Comparison of ENCODE assay signal across 15 cellular contexts in genomic region chr22:37569009-37569920, GRCh38. TPM values are rescaled to one million over a fixed set of nuclear protein-coding genes. Genes with fewer than 3 reads are reported as not detected.
DNase-seq lines count a peak whose midpoint lies in the region; ATAC-seq, FAIRE-seq and TF ChIP-seq lines count a peak whose summit lies in the region.
"Had no signal": no experiment of that assay in that cellular context is flagged by ENCODE, and none has a peak within 500 bp of the region (broad histone marks: within the 10 kb centered on the region; RNA-seq: fewer than 3 reads in every experiment).

No MANE protein-coding gene starts in this region.

- H3K4me3 ChIP-seq in endothelial cell of umbilical vein (replicated peaks in 1 of 3; ENCODE audit: insufficient read depth in 1 of 3, low read depth in 1 of 3, low read length in 3 of 3) (no peak overlapping the region), upper lobe of right lung (no peak overlapping the region)
- H3K4me3 ChIP-seq: heart left ventricle, thyroid gland had no signal

- TF ChIP-seq POLR2A in endothelial cell of umbilical vein (IDR thresholded peaks at IDR 0.05; ENCODE audit: low read depth, low read length): peak; percentile 40

- TSS peak; percentile 14 for BruUV-seq in endothelial cell of umbilical vein (replicated peaks; lab: Mats Ljungman, UMichigan)

- no peak overlapping the region for H3K4me2 ChIP-seq in endothelial cell of umbilical vein (ENCODE audit: insufficient read depth, low read length)

- no peak for DNase-seq in activated CD4-positive, alpha-beta T cell treated with anti-CD3 and anti-CD28 coated beads, Interleukin-2, amount 10 ng/mL, durations not matched to agents 7 days and 5 days
- no peak for DNase-seq in activated CD4-positive, alpha-beta T cell treated with anti-CD3 and anti-CD28 coated beads, Interleukin-2, amount 50 U/mL, for 1 hour
- no peak for DNase-seq in endothelial cell of umbilical vein (ENCODE audit: low read depth, low spot score)
- DNase-seq in mesothelial cell of epicardium (ENCODE audit: low spot score in 2 of 2, unreplicated experiment in 2 of 2): no peak
- peak; percentile 87 for DNase-seq in upper lobe of right lung
- no peak for DNase-seq in NCI-H1930 (lab: John Stamatoyannopoulos, UW)
- no peak for DNase-seq in SHP77 treated with DMSO at 0.1 percent for 48 hours (lab: John Stamatoyannopoulos, UW)
- DNase-seq: KBM-7 had no signal

- no peak overlapping the region for H3K27ac ChIP-seq in endothelial cell of umbilical vein (ENCODE audit: insufficient read depth, low read depth, low read length)
- peak overlapping the region; percentile 77 for H3K27ac ChIP-seq in upper lobe of right lung
- H3K27ac ChIP-seq: thyroid gland, VCaP had no signal

- peaks cover 22% of the 10 kb centered on the region for H3K27me3 Mint-ChIP-seq in activated CD4-positive, alpha-beta T cell treated with anti-CD3 and anti-CD28 coated beads, Interleukin-2, amount 10 ng/mL, durations not matched to agents 7 days and 5 days
- H3K27me3 Mint-ChIP-seq in mesothelial cell of epicardium (ENCODE audit: low read depth): no peaks in the 10 kb centered on the region

- POLR2A ChIA-PET in activated CD4-positive, alpha-beta T cell treated with anti-CD3 and anti-CD28 coated beads, Interleukin-2, amount 10 ng/mL, durations not matched to agents 7 days and 5 days (lab: Charles Lee): no interaction called here
- POLR2A ChIA-PET in endothelial cell of umbilical vein (lab: Charles Lee): no interaction called here

- H2AFZ ChIP-seq in endothelial cell of umbilical vein (ENCODE audit: low read depth, low read length): no peak overlapping the region

- H3K9me1 ChIP-seq in endothelial cell of umbilical vein (replicated peaks; ENCODE audit: control insufficient read depth, extremely low read depth, insufficient read depth, low read length): no peaks in the 10 kb centered on the region

- no peaks in the 10 kb centered on the region for H3K36me3 Mint-ChIP-seq in activated CD4-positive, alpha-beta T cell treated with anti-CD3 and anti-CD28 coated beads, Interleukin-2, amount 10 ng/mL, durations not matched to agents 7 days and 5 days (ENCODE audit: low read depth)
- peaks cover 7% of the 10 kb centered on the region for H3K36me3 Mint-ChIP-seq in mesothelial cell of epicardium

- peak; percentile 68 for ATAC-seq in upper lobe of right lung
- ATAC-seq in GM18519 (IDR thresholded peaks at IDR 0.05; ENCODE audit: low FRiP score, unreplicated experiment): no peak

- H3K79me2 ChIP-seq in endothelial cell of umbilical vein (ENCODE audit: control insufficient read depth, insufficient read depth, low read length): peaks cover 34% of the 10 kb centered on the region

- TF ChIP-seq CTCF in endothelial cell of umbilical vein (IDR thresholded peaks at IDR 0.05; ENCODE audit: extremely low read depth in 1 of 2, insufficient read depth in 1 of 2, low read depth in 1 of 2, low read length in 2 of 2) (no peak), mesothelial cell of epicardium (IDR thresholded peaks at IDR 0.05; ENCODE audit: unreplicated experiment) (no peak), upper lobe of right lung (IDR thresholded peaks at IDR 0.05) (no peak)

- H3K4me3 Mint-ChIP-seq in activated CD4-positive, alpha-beta T cell treated with anti-CD3 and anti-CD28 coated beads, Interleukin-2, amount 10 ng/mL, durations not matched to agents 7 days and 5 days: no peak overlapping the region
- no peak overlapping the region for H3K4me3 Mint-ChIP-seq in mesothelial cell of epicardium
- H3K4me3 Mint-ChIP-seq: activated T-helper 1 cell treated with anti-CD3 and anti-CD28 coated beads, Interleukin-12 subunit alpha, Interleukin-12 subunit beta, Interleukin-2, Interleukin-4 antibody, amounts not matched to agents 30 ng/mL and 10 ng/mL and 1 ng/mL, durations not matched to agents 14 hours and 24 hours and 36 hours had no signal

- no peaks in the 10 kb centered on the region for H3K9me3 Mint-ChIP-seq in activated CD4-positive, alpha-beta T cell treated with anti-CD3 and anti-CD28 coated beads, Interleukin-2, amount 10 ng/mL, durations not matched to agents 7 days and 5 days
- H3K9me3 Mint-ChIP-seq in mesothelial cell of epicardium: no peaks in the 10 kb centered on the region
- H3K9me3 Mint-ChIP-seq: activated T-helper 1 cell treated with anti-CD3 and anti-CD28 coated beads, Interleukin-12 subunit alpha, Interleukin-12 subunit beta, Interleukin-2, Interleukin-4 antibody, amounts not matched to agents 30 ng/mL and 10 ng/mL and 1 ng/mL, durations not matched to agents 14 hours and 24 hours and 36 hours had no signal

- H3K27me3 ChIP-seq in endothelial cell of umbilical vein (ENCODE audit: control insufficient read depth in 2 of 2, insufficient read depth in 2 of 2, low read length in 2 of 2) (no peaks in the 10 kb centered on the region), upper lobe of right lung (no peaks in the 10 kb centered on the region)
- H3K27me3 ChIP-seq: heart left ventricle, thyroid gland had no signal

- H3K9ac ChIP-seq in endothelial cell of umbilical vein (replicated peaks; ENCODE audit: extremely low read depth, insufficient read depth, low read length): no peak overlapping the region

- peaks cover 22% of the 10 kb centered on the region for H3K4me1 Mint-ChIP-seq in activated CD4-positive, alpha-beta T cell treated with anti-CD3 and anti-CD28 coated beads, Interleukin-2, amount 10 ng/mL, durations not matched to agents 7 days and 5 days
- H3K4me1 Mint-ChIP-seq in mesothelial cell of epicardium: peaks cover 22% of the 10 kb centered on the region

- H3K9me3 ChIP-seq in endothelial cell of umbilical vein (replicated peaks; ENCODE audit: control insufficient read depth, insufficient read depth, low read length): no peaks in the 10 kb centered on the region
- no peaks in the 10 kb centered on the region for H3K9me3 ChIP-seq in upper lobe of right lung
- H3K9me3 ChIP-seq: heart left ventricle, thyroid gland had no signal

- H3K4me1 ChIP-seq in endothelial cell of umbilical vein (ENCODE audit: control insufficient read depth, extremely low read depth, insufficient read depth, low read length) (peaks cover 22% of the 10 kb centered on the region), upper lobe of right lung (peaks cover 56% of the 10 kb centered on the region)

- dilution Hi-C loops in endothelial cell of umbilical vein (cut with MboI; ENCODE audit: extremely low pct_ligation_motif_present, low sequenced_read_pairs): no loop called here

- intact Hi-C loops in endothelial cell of umbilical vein (cut with micrococcal nuclease) (no loop called here), upper lobe of right lung (cut with DNase I) (no loop called here)

- CTCF ChIA-PET in activated CD4-positive, alpha-beta T cell treated with anti-CD3 and anti-CD28 coated beads, Interleukin-2, amount 10 ng/mL, durations not matched to agents 7 days and 5 days (lab: Charles Lee): interaction anchor here (1.5 to 15.9 kb wide), 6 partner anchors 7 to 252 kb away, joined by 3 to 397 read pairs (median 9); partner anchors contain the start of gene LGALS2
- CTCF ChIA-PET in endothelial cell of umbilical vein (lab: Charles Lee): interaction anchor here (0.8 to 21.8 kb wide), 4 partner anchors 12 to 38 kb away, joined by 3 to 977 read pairs (median 44); no protein-coding TSS in a partner anchor

- H4K20me1 ChIP-seq in endothelial cell of umbilical vein (replicated peaks; ENCODE audit: control insufficient read depth, extremely low read depth, insufficient read depth, low read length): peaks cover 3% of the 10 kb centered on the region

- FAIRE-seq in endothelial cell of umbilical vein (lab: Jason Lieb, UNC): no peak
- FAIRE-seq: A204.1 had no signal

- peak overlapping the region; percentile 33 for H3K27ac Mint-ChIP-seq in activated CD4-positive, alpha-beta T cell treated with anti-CD3 and anti-CD28 coated beads, Interleukin-2, amount 10 ng/mL, durations not matched to agents 7 days and 5 days
- H3K27ac Mint-ChIP-seq in mesothelial cell of epicardium: peak overlapping the region; percentile 71
- H3K27ac Mint-ChIP-seq: activated T-helper 1 cell treated with anti-CD3 and anti-CD28 coated beads, Interleukin-12 subunit alpha, Interleukin-12 subunit beta, Interleukin-2, Interleukin-4 antibody, amounts not matched to agents 30 ng/mL and 10 ng/mL and 1 ng/mL, durations not matched to agents 14 hours and 24 hours and 36 hours had no signal

- H3K36me3 ChIP-seq in endothelial cell of umbilical vein (ENCODE audit: control insufficient read depth in 2 of 2, extremely low read depth in 1 of 2, insufficient read depth in 2 of 2, low read length in 2 of 2) (peaks cover 23 to 31% of the 10 kb centered on the region in 2 experiments), upper lobe of right lung (peaks cover 33% of the 10 kb centered on the region)

RNA-seq across cellular contexts. Expression of gene CDC42EP1, which starts 9.0 kb away (rescaled TPM):
- under 1 TPM in 1 of 2 experiments, not detected in 1; 0.30 TPM for total RNA-seq in activated CD4-positive, alpha-beta T cell treated with anti-CD3 and anti-CD28 coated beads, Interleukin-2, amount 10 ng/mL, durations not matched to agents 7 days and 5 days
- total RNA-seq in endothelial cell of umbilical vein: 141 and 146 TPM in 2 replicates
- 82.2 and 100 TPM in 2 replicates for polyA plus RNA-seq in endothelial cell of umbilical vein
- 34.6 and 54.8 TPM in 2 replicates for polyA plus RNA-seq in endothelial cell of umbilical vein (2011; cell fraction: cytosol; rRNA removed)
- 26.2 and 27.8 TPM in 2 replicates for polyA plus RNA-seq in endothelial cell of umbilical vein (2011; cell fraction: nucleus; rRNA removed)
- 55.5 and 78.4 TPM in 2 replicates for polyA plus RNA-seq in endothelial cell of umbilical vein (2012)
- polyA minus RNA-seq in endothelial cell of umbilical vein: 16.9 and 24.9 TPM in 2 replicates
- 33.0 TPM for polyA minus RNA-seq in endothelial cell of umbilical vein (2011; cell fraction: cytosol; rRNA and poly(A)+ RNA removed)
- polyA minus RNA-seq in endothelial cell of umbilical vein (2011; cell fraction: nucleus; rRNA and poly(A)+ RNA removed): 13.5 and 26.4 TPM in 2 replicates
- total RNA-seq in mesothelial cell of epicardium: 38.5 to 39.1 TPM (median 38.8 TPM) in 3 replicates
- total RNA-seq in upper lobe of right lung: 73.9 TPM

RNA-seq across cellular contexts. Expression of gene LGALS2, which starts 10.6 kb away (rescaled TPM):
- total RNA-seq in activated CD4-positive, alpha-beta T cell treated with anti-CD3 and anti-CD28 coated beads, Interleukin-2, amount 10 ng/mL, durations not matched to agents 7 days and 5 days: not detected
- total RNA-seq in endothelial cell of umbilical vein: not detected in 2 replicates
- not detected in 2 replicates for polyA plus RNA-seq in endothelial cell of umbilical vein
- not detected in 2 replicates for polyA plus RNA-seq in endothelial cell of umbilical vein (2011; cell fraction: cytosol; rRNA removed)
- polyA plus RNA-seq in endothelial cell of umbilical vein (2011; cell fraction: nucleus; rRNA removed): not detected in 2 replicates
- not detected in 2 replicates for polyA plus RNA-seq in endothelial cell of umbilical vein (2012)
- polyA minus RNA-seq in endothelial cell of umbilical vein: not detected in 2 replicates
- polyA minus RNA-seq in endothelial cell of umbilical vein (2011; cell fraction: cytosol; rRNA and poly(A)+ RNA removed): not detected
- polyA minus RNA-seq in endothelial cell of umbilical vein (2011; cell fraction: nucleus; rRNA and poly(A)+ RNA removed): not detected in 2 replicates
- 0.43 to 0.64 TPM (median 0.54 TPM) in 3 replicates for total RNA-seq in mesothelial cell of epicardium
- 2.5 TPM for total RNA-seq in upper lobe of right lung
- total RNA-seq: activated T-helper 1 cell treated with anti-CD3 and anti-CD28 coated beads, Interleukin-12 subunit alpha, Interleukin-12 subunit beta, Interleukin-2, Interleukin-4 antibody, amounts not matched to agents 30 ng/mL and 10 ng/mL and 1 ng/mL, durations not matched to agents 14 hours and 24 hours and 36 hours; dermis microvascular lymphatic vessel endothelial cell; thyroid gland had no signal

RNA-seq across cellular contexts. Expression of gene GGA1, which starts 39.4 kb away (rescaled TPM):
- 10 to 100 TPM; 58.5 to 62.8 TPM for total RNA-seq in activated CD4-positive, alpha-beta T cell treated with anti-CD3 and anti-CD28 coated beads, Interleukin-2, amount 10 ng/mL, durations not matched to agents 7 days and 5 days
- total RNA-seq in endothelial cell of umbilical vein (55.9 and 67.5 TPM in 2 replicates), mesothelial cell of epicardium (96.6 to 107 TPM (median 96.6 TPM) in 3 replicates), upper lobe of right lung (64.4 TPM)
- polyA plus RNA-seq in endothelial cell of umbilical vein: 54.1 and 75.6 TPM in 2 replicates
- polyA plus RNA-seq in endothelial cell of umbilical vein (2011; cell fraction: cytosol; rRNA removed): 21.0 and 32.6 TPM in 2 replicates
- 228 and 233 TPM in 2 replicates for polyA plus RNA-seq in endothelial cell of umbilical vein (2011; cell fraction: nucleus; rRNA removed)
- polyA plus RNA-seq in endothelial cell of umbilical vein (2012): 33.6 and 34.6 TPM in 2 replicates
- 40.4 and 48.0 TPM in 2 replicates for polyA minus RNA-seq in endothelial cell of umbilical vein
- 13.4 TPM for polyA minus RNA-seq in endothelial cell of umbilical vein (2011; cell fraction: cytosol; rRNA and poly(A)+ RNA removed)
- 47.3 and 65.5 TPM in 2 replicates for polyA minus RNA-seq in endothelial cell of umbilical vein (2011; cell fraction: nucleus; rRNA and poly(A)+ RNA removed)

RNA-seq across cellular contexts. Expression of gene CARD10, which starts 50.0 kb away (rescaled TPM):
- not detected for total RNA-seq in activated CD4-positive, alpha-beta T cell treated with anti-CD3 and anti-CD28 coated beads, Interleukin-2, amount 10 ng/mL, durations not matched to agents 7 days and 5 days
- total RNA-seq in endothelial cell of umbilical vein (39.5 and 40.6 TPM in 2 replicates), mesothelial cell of epicardium (12.2 to 13.6 TPM (median 13.1 TPM) in 3 replicates), upper lobe of right lung (17.0 TPM)
- 36.1 and 42.0 TPM in 2 replicates for polyA plus RNA-seq in endothelial cell of umbilical vein
- polyA plus RNA-seq in endothelial cell of umbilical vein (2011; cell fraction: cytosol; rRNA removed): 21.1 and 28.5 TPM in 2 replicates
- polyA plus RNA-seq in endothelial cell of umbilical vein (2011; cell fraction: nucleus; rRNA removed): 44.8 and 58.7 TPM in 2 replicates
- polyA plus RNA-seq in endothelial cell of umbilical vein (2012): 19.0 and 22.9 TPM in 2 replicates
- polyA minus RNA-seq in endothelial cell of umbilical vein: 23.6 and 26.9 TPM in 2 replicates
- 12.5 TPM for polyA minus RNA-seq in endothelial cell of umbilical vein (2011; cell fraction: cytosol; rRNA and poly(A)+ RNA removed)
- 12.6 and 21.3 TPM in 2 replicates for polyA minus RNA-seq in endothelial cell of umbilical vein (2011; cell fraction: nucleus; rRNA and poly(A)+ RNA removed)
- total RNA-seq: activated T-helper 1 cell treated with anti-CD3 and anti-CD28 coated beads, Interleukin-12 subunit alpha, Interleukin-12 subunit beta, Interleukin-2, Interleukin-4 antibody, amounts not matched to agents 30 ng/mL and 10 ng/mL and 1 ng/mL, durations not matched to agents 14 hours and 24 hours and 36 hours had no signal

Comparison
In these comparisons a context has a peak if more than half of its experiments do, and no peak if none do; other contexts are left out.
1. RNA of gene CDC42EP1, which starts 9.0 kb away (total RNA-seq): 141 to 146 TPM in endothelial cell of umbilical vein, 73.9 TPM in upper lobe of right lung (single experiment) and 38.5 to 39.1 TPM in mesothelial cell of epicardium; 0.30 TPM in activated CD4-positive, alpha-beta T cell treated with anti-CD3 and anti-CD28 coated beads, Interleukin-2, amount 10 ng/mL, durations not matched to agents 7 days and 5 days; every median in the first group is over 10 times any median in the second.